ENCODE assay signal across 8 cellular contexts in the genomic region with DNA sequence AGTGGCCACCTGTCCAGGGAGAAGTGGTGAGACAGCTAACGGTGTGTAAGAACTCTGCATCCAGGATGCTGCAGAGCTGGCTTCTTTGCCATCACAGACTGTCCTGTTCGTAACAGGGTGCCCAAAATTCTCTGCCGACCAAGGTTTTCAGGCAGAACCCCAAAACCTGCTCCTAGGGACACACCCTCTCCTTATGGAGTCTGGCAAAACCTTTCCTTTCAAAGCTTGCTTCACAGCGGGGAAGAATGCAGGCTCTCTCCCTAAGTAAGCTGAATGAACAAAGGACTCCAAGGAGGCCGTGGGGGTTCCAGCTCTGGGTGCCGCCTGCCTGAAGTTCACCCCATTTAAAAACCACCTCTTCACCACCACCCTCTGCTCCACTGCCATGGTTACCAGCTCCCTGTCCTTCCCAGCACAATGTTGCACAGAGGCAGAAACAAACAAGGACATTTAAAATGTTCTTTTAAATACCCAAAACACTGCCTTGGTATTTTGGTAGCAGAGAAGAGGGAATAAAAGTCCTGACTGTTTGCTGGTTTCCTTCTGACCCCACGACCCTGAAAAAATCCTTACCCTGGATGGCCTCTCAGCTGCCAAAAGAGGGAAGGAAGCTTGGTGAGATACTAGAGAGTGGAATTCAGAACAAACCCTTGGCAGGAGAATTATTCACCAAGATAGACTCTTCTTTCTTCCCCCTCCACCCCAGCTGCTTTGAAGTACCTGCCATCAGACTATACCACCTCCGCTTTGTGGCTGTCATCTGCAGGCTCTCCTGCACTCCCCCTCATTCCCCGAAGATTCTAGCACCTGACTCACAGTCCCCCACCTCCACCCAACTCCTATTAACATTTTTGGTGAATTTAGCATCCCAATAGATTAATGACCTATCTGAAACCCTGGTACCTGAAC. TPM values are rescaled to one million over a fixed set of nuclear protein-coding genes. Genes with fewer than 3 reads are reported as not detected.
DNase-seq lines count a peak whose midpoint lies in the region; ATAC-seq and TF ChIP-seq lines count a peak whose summit lies in the region.

No MANE protein-coding gene starts in this region.

- H3K23ac ChIP-seq in H9 (ENCODE audit: insufficient read length, low read depth, low read length) = no peak overlapping the region

- H4K20me1 ChIP-seq in H9 (ENCODE audit: control insufficient read depth, insufficient read depth, insufficient read length) = no peaks in the 10 kb centered on the region
- no peaks in the 10 kb centered on the region for H4K20me1 ChIP-seq in mammary epithelial cell (ENCODE audit: insufficient read depth, low read length)

- no peak overlapping the region for H2BK20ac ChIP-seq in H9 (ENCODE audit: low read depth, low read length, poor library complexity, severe bottlenecking)

- peak overlapping the region; percentile 35 for H3K9ac ChIP-seq in H9 (ENCODE audit: extremely low read depth, insufficient read length, low read length)
- peak overlapping the region; percentile 92 for H3K9ac ChIP-seq in mammary epithelial cell (ENCODE audit: insufficient read depth, low read length)

- no peak overlapping the region for H2BK15ac ChIP-seq in H9 (ENCODE audit: low read depth, low read length)

- in situ Hi-C loops in mammary epithelial cell (cut with MboI; ENCODE audit: low sequenced_read_pairs in 2 of 2) = no loop called here

- peaks cover 51% of the 10 kb centered on the region for H3K27me3 Mint-ChIP-seq in H9 (ENCODE audit: low read depth)
- no peaks in the 10 kb centered on the region for H3K27me3 Mint-ChIP-seq in stimulated activated memory B cell treated with anti-CD40 and anti-IgM and Interleukin-4, amounts not matched to agents 10 μg/mL and 1 μg/mL and 100 μg/mL, for 72 hours

- intact Hi-C loops in mammary epithelial cell (cut with micrococcal nuclease) = loop anchor here (5.0 kb wide), 1 partner anchor 161 kb away; no protein-coding TSS in a partner anchor
- intact Hi-C loops in lower lobe of right lung (cut with DNase I) = no loop called here

- H2AK5ac ChIP-seq in H9 (ENCODE audit: insufficient read length, low read length) = no peak overlapping the region

- peaks cover 19 to 28% of the 10 kb centered on the region in 2 experiments for H3K4me1 Mint-ChIP-seq in H9
- peaks cover 38% of the 10 kb centered on the region for H3K4me1 Mint-ChIP-seq in stimulated activated memory B cell treated with anti-CD40 and anti-IgM and Interleukin-4, amounts not matched to agents 10 μg/mL and 1 μg/mL and 100 μg/mL, for 72 hours

- H3K4me3 ChIP-seq in SJCRH30 (peak overlapping the region; percentile 77), mammary epithelial cell (replicated peaks in 1 of 3; ENCODE audit: insufficient read depth in 1 of 3, low read depth in 2 of 3, low read length in 3 of 3) (peak overlapping the region in 1 of 3 experiments; percentile 53), lower lobe of right lung (peak overlapping the region; percentile 56)

- no CpG with 5 or more reads among the region's 9 CpGs for WGBS in H9 (ENCODE audit: extremely low coverage, insufficient read length, low lambda C conversion rate)
- WGBS in mammary epithelial cell (ENCODE audit: low coverage, missing lambda C conversion rate) = 23% methylated on average over 8 of the region's 9 CpGs

- H3K27me3 ChIP-seq in H9 (ENCODE audit: insufficient read depth, low read length) (no peaks in the 10 kb centered on the region; the same call in 1 of the 2 replicates), SJCRH30 (no peaks in the 10 kb centered on the region), mammary epithelial cell (ENCODE audit: insufficient read depth, low read length) (no peaks in the 10 kb centered on the region), lower lobe of right lung (ENCODE audit: low read depth) (no peaks in the 10 kb centered on the region)

- TF ChIP-seq CTCF in H9 (conservative IDR thresholded peaks at IDR 0.05) (no peak), mammary epithelial cell (conservative IDR thresholded peaks at IDR 0.05 in 1 of 2, IDR thresholded peaks at IDR 0.05 in 1 of 2; ENCODE audit: extremely low read depth in 1 of 2, insufficient read depth in 1 of 2, low read depth in 1 of 2, low read length in 2 of 2) (no peak), lower lobe of right lung (IDR thresholded peaks at IDR 0.05) (no peak)

- no peak overlapping the region for H3K14ac ChIP-seq in H9 (ENCODE audit: insufficient read depth, low read length)

- H3T11ph ChIP-seq in H9 (ENCODE audit: low read length) = no peak overlapping the region

- H2BK5ac ChIP-seq in H9 (ENCODE audit: insufficient read length, low read length) = no peak overlapping the region

- no peaks in the 10 kb centered on the region for H3K36me3 Mint-ChIP-seq in H9 (ENCODE audit: insufficient read depth in 1 of 3, low read depth in 3 of 3)
- H3K36me3 Mint-ChIP-seq in stimulated activated memory B cell treated with anti-CD40 and anti-IgM and Interleukin-4, amounts not matched to agents 10 μg/mL and 1 μg/mL and 100 μg/mL, for 72 hours = no peaks in the 10 kb centered on the region

- no peak overlapping the region for H3K56ac ChIP-seq in H9 (ENCODE audit: insufficient read length, low read depth, low read length)

- H3K23me2 ChIP-seq in H9 (ENCODE audit: insufficient read length, low read depth, low read length, poor library complexity, severe bottlenecking) = peaks cover 18% of the 10 kb centered on the region

- H4K8ac ChIP-seq in H9 (replicated peaks; ENCODE audit: insufficient read length, low read depth, low read length) = no peak overlapping the region

- dilution Hi-C loops in mammary epithelial cell (cut with HindIII; ENCODE audit: low sequenced_read_pairs) = loop anchor here (5.0 kb wide), 1 partner anchor 56 kb away; no protein-coding TSS in a partner anchor

- no peak overlapping the region for H3K27ac Mint-ChIP-seq in H9
- peak overlapping the region; percentile 96 for H3K27ac Mint-ChIP-seq in stimulated activated memory B cell treated with anti-CD40 and anti-IgM and Interleukin-4, amounts not matched to agents 10 μg/mL and 1 μg/mL and 100 μg/mL, for 72 hours

- no peak overlapping the region for H2BK12ac ChIP-seq in H9 (ENCODE audit: insufficient read length, low read depth, low read length)

- ATAC-seq in lower lobe of right lung (no peak), GM18498 (IDR thresholded peaks at IDR 0.05; ENCODE audit: unreplicated experiment) (no peak), HG02588 (IDR thresholded peaks at IDR 0.05; ENCODE audit: unreplicated experiment) (no peak)
- ATAC-seq in stimulated activated memory B cell treated with anti-CD40 and anti-IgM and Interleukin-4, amounts not matched to agents 10 μg/mL and 1 μg/mL and 100 μg/mL, for 72 hours = no peak

- peak overlapping the region; percentile 61 for H3K4me2 ChIP-seq in H9 (ENCODE audit: insufficient read depth, insufficient read length, low read length)
- H3K4me2 ChIP-seq in mammary epithelial cell (ENCODE audit: insufficient read depth, low read depth, low read length) = peak overlapping the region; percentile 79

- DNase-seq in H9 (no peak), SJCRH30 (peak in 1 of 2 experiments; percentile 9), mammary epithelial cell (no peak), lower lobe of right lung (no peak), OCI-M2 (lab: John Stamatoyannopoulos, UW; ENCODE audit: unreplicated experiment) (no peak)

- H3K79me2 ChIP-seq in H9 (ENCODE audit: insufficient read depth, low read length) (no peaks in the 10 kb centered on the region), mammary epithelial cell (ENCODE audit: insufficient read depth, low read length) (no peaks in the 10 kb centered on the region)

- no peak overlapping the region for H3K18ac ChIP-seq in H9 (ENCODE audit: insufficient read length, low read depth, low read length)

- no peak overlapping the region for H2BK120ac ChIP-seq in H9 (ENCODE audit: low read depth, low read length, poor library complexity, severe bottlenecking)

- H3K9me3 Mint-ChIP-seq in H9 = no peaks in the 10 kb centered on the region
- no peaks in the 10 kb centered on the region for H3K9me3 Mint-ChIP-seq in stimulated activated memory B cell treated with anti-CD40 and anti-IgM and Interleukin-4, amounts not matched to agents 10 μg/mL and 1 μg/mL and 100 μg/mL, for 72 hours

- H3K79me1 ChIP-seq in H9 (ENCODE audit: insufficient read depth, low read depth, low read length, poor library complexity, severe bottlenecking) = no peaks in the 10 kb centered on the region

- H2AFZ ChIP-seq in H9 (ENCODE audit: low read length) (no peak overlapping the region), mammary epithelial cell (ENCODE audit: low read depth, low read length) (peak overlapping the region; percentile 72)

- H3K4me1 ChIP-seq in H9 (ENCODE audit: insufficient read depth, low read length) = peaks cover 5% of the 10 kb centered on the region; the same call in 1 of the 2 replicates
- peaks cover 8% of the 10 kb centered on the region for H3K4me1 ChIP-seq in SJCRH30
- H3K4me1 ChIP-seq in mammary epithelial cell (ENCODE audit: insufficient read depth, low read length) = peaks cover 25% of the 10 kb centered on the region
- H3K4me1 ChIP-seq in lower lobe of right lung = peaks cover 44% of the 10 kb centered on the region

- no peak overlapping the region for H3K27ac ChIP-seq in H9 (ENCODE audit: insufficient read length, low read depth, low read length)
- H3K27ac ChIP-seq in SJCRH30 = peak overlapping the region; percentile 100
- H3K27ac ChIP-seq in mammary epithelial cell (ENCODE audit: insufficient read depth, low read depth, low read length) = peak overlapping the region; percentile 87
- peak overlapping the region; percentile 100 for H3K27ac ChIP-seq in lower lobe of right lung

- CTCF ChIA-PET in mammary epithelial cell (lab: Charles Lee; ENCODE audit: low non-redundant PET) = no interaction called here

- no peak overlapping the region for H4K5ac ChIP-seq in H9 (ENCODE audit: insufficient read length, low read depth, low read length)

- BruUV-seq in mammary epithelial cell (replicated peaks; lab: Mats Ljungman, UMichigan) = no TSS peak

- no peaks in the 10 kb centered on the region for H3K36me3 ChIP-seq in SJCRH30
- no peaks in the 10 kb centered on the region for H3K36me3 ChIP-seq in mammary epithelial cell (ENCODE audit: insufficient read depth, low read length)
- no peaks in the 10 kb centered on the region for H3K36me3 ChIP-seq in lower lobe of right lung

- H3K4ac ChIP-seq in H9 (ENCODE audit: low read depth, low read length) = no peak overlapping the region

- H4K91ac ChIP-seq in H9 (ENCODE audit: insufficient read length, low read depth, low read length) = no peak overlapping the region

- H3K4me3 Mint-ChIP-seq in H9 = peak overlapping the region; percentile 78 to 94
- H3K4me3 Mint-ChIP-seq in stimulated activated memory B cell treated with anti-CD40 and anti-IgM and Interleukin-4, amounts not matched to agents 10 μg/mL and 1 μg/mL and 100 μg/mL, for 72 hours = peak overlapping the region; percentile 99

- H3K9me3 ChIP-seq in H9 (ENCODE audit: control insufficient read depth, low read depth, low read length) (no peaks in the 10 kb centered on the region), SJCRH30 (replicated peaks) (no peaks in the 10 kb centered on the region), mammary epithelial cell (replicated peaks; ENCODE audit: insufficient read depth, low read length) (no peaks in the 10 kb centered on the region), lower lobe of right lung (no peaks in the 10 kb centered on the region)

RNA-seq across cellular contexts. Expression of a gene that starts 7.1 kb away (rescaled TPM):
- 0.18 and 0.26 TPM in 2 replicates for total RNA-seq in H9 (2021)
- total RNA-seq in SJCRH30 (2014; rRNA removed; shearing (Covaris generic)) = 13.4 and 14.4 TPM in 2 replicates
- 10 to 100 TPM in 1 of 2 donors, 1 to 10 TPM in 1; 5.5 to 10.8 TPM for total RNA-seq in mammary epithelial cell
- polyA plus RNA-seq in mammary epithelial cell = 3.2 TPM
- polyA minus RNA-seq in mammary epithelial cell = 1.2 TPM
- total RNA-seq in lower lobe of right lung = 76.9 TPM
